In the genomic region with DNA sequence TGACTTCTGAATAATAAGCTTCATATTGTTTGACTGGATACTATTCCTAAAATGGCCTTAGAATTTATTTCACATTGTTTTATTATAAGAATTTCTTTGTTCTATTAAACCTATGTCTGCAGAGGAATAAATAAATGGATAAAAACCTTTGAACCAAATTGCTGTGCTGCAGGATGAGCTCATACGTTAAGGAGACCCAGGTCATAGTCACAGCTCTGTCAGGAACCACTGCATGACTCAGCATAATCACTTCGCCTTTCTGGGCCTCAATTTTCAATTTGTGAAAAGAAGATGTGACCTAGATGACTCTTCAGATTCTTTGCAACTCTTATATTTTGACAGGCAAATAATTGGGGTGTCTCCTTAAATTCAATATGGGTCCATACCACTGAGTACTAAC, we compare ENCODE assay signal across 14 cellular contexts. TPM values are rescaled to one million over a fixed set of nuclear protein-coding genes. Genes with fewer than 3 reads are reported as not detected.
A peak's percentile ranks its signal among the peaks of the same experiment; 100 is the strongest.
DNase-seq lines count a peak whose midpoint lies in the region; ATAC-seq and TF ChIP-seq lines count a peak whose summit lies in the region.
"Had no signal": no experiment of that assay in that cellular context is flagged by ENCODE, and none has a peak within 500 bp of the region (broad histone marks: within the 10 kb centered on the region; RNA-seq: fewer than 3 reads in every experiment).

No MANE protein-coding gene starts in this region.

- no peaks in the 10 kb centered on the region for H3K36me3 ChIP-seq in SJSA1
- H3K36me3 ChIP-seq: neutrophil had no signal

- peaks cover 4% of the 10 kb centered on the region for H3K9me3 Mint-ChIP-seq in stimulated activated memory B cell treated with anti-CD40 and anti-IgM and Interleukin-4, amounts not matched to agents 10 μg/mL and 1 μg/mL and 100 μg/mL, for 72 hours

- no peaks in the 10 kb centered on the region for H3K27me3 ChIP-seq in SJSA1 (replicated peaks)
- H3K27me3 ChIP-seq: neutrophil had no signal

- no peak for ATAC-seq in stimulated activated memory B cell treated with anti-CD40 and anti-IgM and Interleukin-4, amounts not matched to agents 10 μg/mL and 1 μg/mL and 100 μg/mL, for 72 hours
- ATAC-seq in GM19467 (IDR thresholded peaks at IDR 0.05; ENCODE audit: unreplicated experiment), result no peak
- ATAC-seq: left ventricle myocardium superior had no signal

- H3K4me3 ChIP-seq in SJSA1, result no peak overlapping the region
- H3K4me3 ChIP-seq in fibroblast of mammary gland (ENCODE audit: control insufficient read depth, low read depth, low read length), result no peak overlapping the region

- DNase-seq in AG08395 (ENCODE audit: low spot score) (peak; percentile 31), H4 (ENCODE audit: low spot score) (peak; percentile 27), SJSA1 (ENCODE audit: low read depth in 1 of 2, low spot score in 2 of 2) (peak in 1 of 2 experiments; percentile 43), fibroblast of mammary gland (ENCODE audit: low read depth) (peak; percentile 87), cortex of kidney (lab: John Stamatoyannopoulos, UW) (no peak)
- DNase-seq in activated effector memory CD4-positive, alpha-beta T cell treated with Interleukin-2 at 50 U/mL for 16 hours, result no peak
- DNase-seq: activated CD4-positive, alpha-beta T cell treated with anti-CD3 and anti-CD28 coated beads for 4 hours; left ventricle myocardium superior; NCI-H2227 treated with DMSO at 0.1 percent for 48 hours; SHP77 treated with DMSO at 0.1 percent for 48 hours had no signal

- no peaks in the 10 kb centered on the region for H3K4me1 Mint-ChIP-seq in stimulated activated memory B cell treated with anti-CD40 and anti-IgM and Interleukin-4, amounts not matched to agents 10 μg/mL and 1 μg/mL and 100 μg/mL, for 72 hours

- no peak overlapping the region for H3K4me3 Mint-ChIP-seq in stimulated activated memory B cell treated with anti-CD40 and anti-IgM and Interleukin-4, amounts not matched to agents 10 μg/mL and 1 μg/mL and 100 μg/mL, for 72 hours

- TF ChIP-seq CTCF in fibroblast of mammary gland (conservative IDR thresholded peaks at IDR 0.05; ENCODE audit: control insufficient read depth, insufficient read depth, low read depth, low read length), result no peak

- peaks cover 20% of the 10 kb centered on the region for H3K4me1 ChIP-seq in SJSA1 (replicated peaks)

- no peaks in the 10 kb centered on the region for H3K36me3 Mint-ChIP-seq in stimulated activated memory B cell treated with anti-CD40 and anti-IgM and Interleukin-4, amounts not matched to agents 10 μg/mL and 1 μg/mL and 100 μg/mL, for 72 hours

- H3K9me3 ChIP-seq in SJSA1 (replicated peaks), result no peaks in the 10 kb centered on the region
- H3K9me3 ChIP-seq: neutrophil had no signal

- H3K27ac ChIP-seq in SJSA1, result peak overlapping the region; percentile 18
- H3K27ac ChIP-seq: C4-2B, neutrophil had no signal

- peaks cover 1% of the 10 kb centered on the region for H3K27me3 Mint-ChIP-seq in stimulated activated memory B cell treated with anti-CD40 and anti-IgM and Interleukin-4, amounts not matched to agents 10 μg/mL and 1 μg/mL and 100 μg/mL, for 72 hours

- no peak overlapping the region for H3K27ac Mint-ChIP-seq in stimulated activated memory B cell treated with anti-CD40 and anti-IgM and Interleukin-4, amounts not matched to agents 10 μg/mL and 1 μg/mL and 100 μg/mL, for 72 hours

RNA-seq across cellular contexts. Expression of a gene that starts 36.7 kb away (rescaled TPM):
- not detected in 2 replicates for total RNA-seq in H4 (2014; rRNA removed; shearing (Covaris generic))
- total RNA-seq in SJSA1 (2014; rRNA removed; shearing (Covaris generic)), result not detected in 2 replicates
- total RNA-seq: left ventricle myocardium superior had no signal

Comparison
In these comparisons a context has a peak if more than half of its experiments do, and no peak if none do; other contexts are left out.
1. DNase-seq: peak in AG08395 (single experiment), H4 (single experiment) and fibroblast of mammary gland (single experiment); none in cortex of kidney (single experiment) and activated effector memory CD4-positive, alpha-beta T cell treated with Interleukin-2 at 50 U/mL for 16 hours (single experiment).